ENCODE assay signal across 26 cellular contexts in genomic region chr18:43017622-43018021, GRCh38.
"Had no signal": no experiment of that assay in that cellular context is flagged by ENCODE, and none has a peak within 500 bp of the region (broad histone marks: within the 10 kb centered on the region; RNA-seq: fewer than 3 reads in every experiment).

No MANE protein-coding gene starts in this region.

- H3K36me3 ChIP-seq: colonic mucosa, esophagus squamous epithelium, gastrocnemius medialis, heart left ventricle, left lung, lower lobe of right lung had no signal

- H3K27ac ChIP-seq: colonic mucosa, epithelial cell of prostate, esophagus squamous epithelium, gastrocnemius medialis, heart left ventricle, hepatocyte, left lung, lower lobe of right lung had no signal

- FAIRE-seq: endometrium, keratinocyte had no signal

- H3K4me3 ChIP-seq: colonic mucosa, esophagus squamous epithelium, gastrocnemius medialis, heart left ventricle, hepatocyte, left lung, lower lobe of right lung, mucosa of descending colon had no signal

- H3K4me3 Mint-ChIP-seq: dendritic cell treated with granulocyte-macrophage colony-stimulating factor and Interleukin-4, amounts not matched to agents 40 ng/mL and 50 ng/mL, for 4 days; effector memory CD8-positive, alpha-beta T cell; endodermal cell; mesothelial cell of epicardium; naive B cell; naive thymus-derived CD8-positive, alpha-beta T cell had no signal

- H3K9me3 ChIP-seq: colonic mucosa, esophagus squamous epithelium, gastrocnemius medialis, heart left ventricle, left lung, lower lobe of right lung, mucosa of descending colon had no signal

- H3K27me3 ChIP-seq: colonic mucosa, esophagus squamous epithelium, gastrocnemius medialis, heart left ventricle, hepatocyte, left lung had no signal

- DNase-seq: colonic mucosa; cortex of kidney; effector CD8-positive, alpha-beta T cell; effector memory CD8-positive, alpha-beta T cell; endodermal cell; erythroblast; esophagus squamous epithelium; foreskin fibroblast; foreskin melanocyte; gastrocnemius medialis; heart left ventricle; left cardiac atrium; left lung; left ventricle myocardium superior; lower lobe of right lung; mesenchymal stem cell; mucosa of descending colon; naive B cell; naive thymus-derived CD8-positive, alpha-beta T cell had no signal

- H3K36me3 Mint-ChIP-seq: naive B cell; naive thymus-derived CD8-positive, alpha-beta T cell had no signal

- H3K27me3 Mint-ChIP-seq: dendritic cell treated with granulocyte-macrophage colony-stimulating factor and Interleukin-4, amounts not matched to agents 40 ng/mL and 50 ng/mL, for 4 days; effector memory CD8-positive, alpha-beta T cell; naive B cell; naive thymus-derived CD8-positive, alpha-beta T cell had no signal

- H3K27ac Mint-ChIP-seq: dendritic cell treated with granulocyte-macrophage colony-stimulating factor and Interleukin-4, amounts not matched to agents 40 ng/mL and 50 ng/mL, for 4 days; effector memory CD8-positive, alpha-beta T cell; endodermal cell; mesothelial cell of epicardium; naive thymus-derived CD8-positive, alpha-beta T cell had no signal

- H3K79me2 ChIP-seq: hepatocyte had no signal

- H3K4me2 ChIP-seq: hepatocyte had no signal

- H3K4me1 Mint-ChIP-seq: endodermal cell; naive B cell; naive thymus-derived CD8-positive, alpha-beta T cell had no signal

- H3K4me1 ChIP-seq: colonic mucosa, esophagus squamous epithelium, gastrocnemius medialis, heart left ventricle, left lung, lower lobe of right lung had no signal

- ATAC-seq: effector memory CD8-positive, alpha-beta T cell; esophagus mucosa; gastrocnemius medialis; heart left ventricle; left cardiac atrium; left lung; left ventricle myocardium superior; lower lobe of right lung; mucosa of descending colon; naive thymus-derived CD8-positive, alpha-beta T cell had no signal

- H3K9me3 Mint-ChIP-seq: endodermal cell had no signal

- H2AFZ ChIP-seq: hepatocyte had no signal
